25 cellular contexts compared by ENCODE assay signal in the genomic region with DNA sequence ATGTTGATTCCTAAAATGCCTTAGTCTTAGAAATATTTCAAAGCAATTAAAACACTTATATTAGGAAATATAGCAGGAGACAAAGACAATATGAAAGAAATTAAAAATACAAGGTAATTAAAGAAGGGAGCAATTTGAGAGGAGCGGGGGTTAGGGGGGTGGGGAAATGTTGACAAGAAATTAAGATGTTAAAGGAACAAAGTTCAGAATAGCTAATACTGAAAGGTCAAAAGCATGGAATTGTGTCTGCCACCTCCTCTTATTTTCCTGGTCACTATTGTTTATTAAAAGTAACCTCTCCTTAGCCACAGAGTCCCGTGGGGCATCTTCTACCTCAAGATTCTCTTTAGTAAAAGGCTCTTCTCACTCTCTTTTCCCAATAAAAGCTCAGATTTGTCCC.
"Had no signal": no experiment of that assay in that cellular context is flagged by ENCODE, and none has a peak within 500 bp of the region (broad histone marks: within the 10 kb centered on the region; RNA-seq: fewer than 3 reads in every experiment).

No MANE protein-coding gene starts in this region.

- H3K9me3 Mint-ChIP-seq: dendritic cell treated with granulocyte-macrophage colony-stimulating factor and Interleukin-4, amounts not matched to agents 40 ng/mL and 50 ng/mL, for 4 days; effector memory CD8-positive, alpha-beta T cell; endodermal cell had no signal

- DNase-seq: colonic mucosa; cortex of kidney; effector CD8-positive, alpha-beta T cell; effector memory CD8-positive, alpha-beta T cell; endodermal cell; erythroblast; esophagus squamous epithelium; foreskin fibroblast; foreskin melanocyte; gastrocnemius medialis; heart left ventricle; hypothalamus; left cardiac atrium; left lung; left ventricle myocardium superior; lower lobe of right lung; mesenchymal stem cell; midbrain had no signal

- H3K27me3 ChIP-seq: colonic mucosa, esophagus squamous epithelium, gastrocnemius medialis, heart left ventricle, hepatocyte, left lung had no signal

- FAIRE-seq: endometrium, islet of Langerhans, keratinocyte had no signal

- H3K79me2 ChIP-seq: hepatocyte had no signal

- H3K4me2 ChIP-seq: hepatocyte had no signal

- H2AFZ ChIP-seq: hepatocyte had no signal

- H3K4me1 ChIP-seq: colonic mucosa, gastrocnemius medialis had no signal

- H3K27ac ChIP-seq: colonic mucosa, epithelial cell of prostate, esophagus squamous epithelium, gastrocnemius medialis, hepatocyte, left lung, lower lobe of right lung had no signal

- ATAC-seq: effector memory CD8-positive, alpha-beta T cell; esophagus mucosa; gastrocnemius medialis; heart left ventricle; left cardiac atrium; left lung; left ventricle myocardium superior; lower lobe of right lung had no signal

- H3K4me3 ChIP-seq: colonic mucosa, esophagus squamous epithelium, gastrocnemius medialis, heart left ventricle, hepatocyte, left lung, lower lobe of right lung had no signal

- H3K36me3 ChIP-seq: colonic mucosa, esophagus squamous epithelium, gastrocnemius medialis, heart left ventricle, left lung, lower lobe of right lung had no signal

- H3K27ac Mint-ChIP-seq: effector memory CD8-positive, alpha-beta T cell; endodermal cell had no signal

- H3K9me3 ChIP-seq: colonic mucosa, esophagus squamous epithelium, gastrocnemius medialis, left lung, lower lobe of right lung had no signal

- H3K4me3 Mint-ChIP-seq: dendritic cell treated with granulocyte-macrophage colony-stimulating factor and Interleukin-4, amounts not matched to agents 40 ng/mL and 50 ng/mL, for 4 days; effector memory CD8-positive, alpha-beta T cell; endodermal cell had no signal
